8 cellular contexts compared by ENCODE assay signal in genomic region chr4:22356996-22357596, GRCh38.
DNase-seq lines count a peak whose midpoint lies in the region; ATAC-seq and TF ChIP-seq lines count a peak whose summit lies in the region.

No MANE protein-coding gene starts in this region.

- H3K27me3 Mint-ChIP-seq in glutamatergic neuron (ENCODE audit: unreplicated experiment), result peaks cover 2% of the 10 kb centered on the region

- peak; percentile 81 for ATAC-seq in HG03442 (IDR thresholded peaks at IDR 0.05; ENCODE audit: unreplicated experiment)
- no peak for ATAC-seq in HG02678 (IDR thresholded peaks at IDR 0.05; ENCODE audit: unreplicated experiment)
- no peak for ATAC-seq in omental fat pad (ENCODE audit: low FRiP score)

- peaks cover 2% of the 10 kb centered on the region for H3K4me1 Mint-ChIP-seq in glutamatergic neuron (ENCODE audit: low read depth, unreplicated experiment)

- no peak for TF ChIP-seq CTCF in glutamatergic neuron (IDR thresholded peaks at IDR 0.05; ENCODE audit: partially characterized antibody, unreplicated experiment)
- no peak for TF ChIP-seq CTCF in omental fat pad (IDR thresholded peaks at IDR 0.05)

- H3K9me3 Mint-ChIP-seq in glutamatergic neuron (ENCODE audit: unreplicated experiment), result peaks cover 7% of the 10 kb centered on the region

- H3K4me3 Mint-ChIP-seq in glutamatergic neuron (ENCODE audit: unreplicated experiment), result no peak overlapping the region

- DNase-seq in EL (peak; percentile 10), RPMI8226 (peak; percentile 4), glutamatergic neuron (no peak), mucosa of gallbladder (ENCODE audit: low spot score) (no peak), omental fat pad (ENCODE audit: low spot score) (no peak), posterior vena cava (ENCODE audit: low spot score) (no peak)

- intact Hi-C loops in posterior vena cava (cut with DNase I), result no loop called here

- H3K27ac Mint-ChIP-seq in glutamatergic neuron (ENCODE audit: unreplicated experiment), result peak overlapping the region; percentile 23

- no peaks in the 10 kb centered on the region for H3K36me3 Mint-ChIP-seq in glutamatergic neuron (ENCODE audit: unreplicated experiment)

Comparison
In these comparisons a context has a peak if more than half of its experiments do, and no peak if none do; other contexts are left out.
1. DNase-seq: peak in EL (single experiment) and RPMI8226 (single experiment); none in glutamatergic neuron (single experiment), mucosa of gallbladder (single experiment), omental fat pad (single experiment) and posterior vena cava (single experiment).